In the genomic region with DNA sequence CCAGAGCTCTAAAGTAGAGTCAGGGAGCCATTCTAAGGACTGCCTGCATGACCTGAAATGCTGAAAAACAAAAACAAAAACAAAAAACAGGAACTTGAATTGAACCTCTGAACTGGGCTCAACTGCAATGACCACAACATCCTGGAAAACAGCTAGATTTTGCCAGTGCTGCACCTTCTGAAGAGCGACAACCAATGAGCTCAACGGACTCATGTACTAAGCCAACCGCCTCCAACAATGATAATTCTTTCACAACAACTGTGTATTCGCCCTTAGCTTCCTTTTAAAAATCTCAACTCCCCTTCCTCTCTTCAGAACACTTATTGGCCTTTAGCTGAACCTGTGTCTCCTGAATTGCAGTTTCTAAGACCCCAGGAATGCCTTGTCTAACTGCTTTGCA, we compare ENCODE assay signal across 15 cellular contexts.
DNase-seq lines count a peak whose midpoint lies in the region; ATAC-seq and TF ChIP-seq lines count a peak whose summit lies in the region.
"Had no signal": no experiment of that assay in that cellular context is flagged by ENCODE, and none has a peak within 500 bp of the region (broad histone marks: within the 10 kb centered on the region; RNA-seq: fewer than 3 reads in every experiment).

No MANE protein-coding gene starts in this region.

- H3K27ac Mint-ChIP-seq in T-cell: peak overlapping the region; percentile 29 to 62
- H3K27ac Mint-ChIP-seq in osteocyte (ENCODE audit: unreplicated experiment): no peak overlapping the region
- H3K27ac Mint-ChIP-seq: HFFc6 had no signal

- DNase-seq in T-cell (peak in 1 of 34 experiments; percentile 5), left lobe of liver (ENCODE audit: low spot score) (no peak), ecto neural progenitor cell (ENCODE audit: low spot score) (no peak), NCI-H345 treated with DMSO at 0.1 percent for 48 hours (lab: John Stamatoyannopoulos, UW; ENCODE audit: unreplicated experiment) (no peak), COR-L47 (lab: John Stamatoyannopoulos, UW) (no peak), osteocyte (ENCODE audit: extremely low spot score, unreplicated experiment) (no peak)
- DNase-seq: Calu3; HFFc6; NCI-H2081 treated with DMSO at 0.1 percent for 48 hours; NCI-H748 treated with DMSO at 0.1 percent for 48 hours; sigmoid colon; stimulated activated CD4-positive, alpha-beta T cell treated with anti-CD3 and anti-CD28 coated beads, Interleukin-1b, Interleukin-23, amount 100 ng/mL, for 48 hours had no signal

- TF ChIP-seq CTCF in osteocyte (IDR thresholded peaks at IDR 0.05): no peak

- no peaks in the 10 kb centered on the region for H3K27me3 ChIP-seq in BLaER1
- H3K27me3 ChIP-seq: sigmoid colon had no signal

- no peak overlapping the region for H3K9ac ChIP-seq in BLaER1

- H3K36me3 ChIP-seq in BLaER1: no peaks in the 10 kb centered on the region

- H3K36me3 Mint-ChIP-seq in T-cell (peaks cover 5% of the 10 kb centered on the region), osteocyte (ENCODE audit: unreplicated experiment) (peaks cover 12% of the 10 kb centered on the region)

- H3K4me3 ChIP-seq in BLaER1: no peak overlapping the region
- H3K4me3 ChIP-seq: GM12878, sigmoid colon had no signal

- H3K9me3 Mint-ChIP-seq in T-cell (no peaks in the 10 kb centered on the region), osteocyte (ENCODE audit: unreplicated experiment) (no peaks in the 10 kb centered on the region)
- H3K9me3 Mint-ChIP-seq: HFFc6 had no signal

- CTCF ChIA-PET in T-cell (lab: Charles Lee): no interaction called here

- POLR2A ChIA-PET in T-cell (lab: Charles Lee): no interaction called here

- H3K4me3 Mint-ChIP-seq in T-cell (peak overlapping the region in 2 of 3 donors; percentile 8 to 71), osteocyte (ENCODE audit: unreplicated experiment) (no peak overlapping the region)
- H3K4me3 Mint-ChIP-seq: HFFc6 had no signal

- H3K4me1 ChIP-seq in BLaER1: peaks cover 81% of the 10 kb centered on the region
- H3K4me1 ChIP-seq: sigmoid colon had no signal

- peak; percentile 57 for ATAC-seq in GM19324 (IDR thresholded peaks at IDR 0.05; ENCODE audit: low FRiP score, unreplicated experiment)
- peak in 3 of 4 experiments; percentile 17 to 37 (median 31) for ATAC-seq in T-cell (replicated peaks in 1 of 4)
- ATAC-seq in left lobe of liver: peak; percentile 40
- ATAC-seq: GM12878 had no signal

- H3K4me2 ChIP-seq in BLaER1: peak overlapping the region; percentile 60

- no peaks in the 10 kb centered on the region for H3K27me3 Mint-ChIP-seq in T-cell
- H3K27me3 Mint-ChIP-seq in osteocyte (ENCODE audit: unreplicated experiment): no peaks in the 10 kb centered on the region

- H3K9me3 ChIP-seq in BLaER1: no peaks in the 10 kb centered on the region
- H3K9me3 ChIP-seq: sigmoid colon had no signal

- H3K4me1 Mint-ChIP-seq in T-cell (peaks cover 20 to 44% (median 24%) of the 10 kb centered on the region in 3 donors), osteocyte (ENCODE audit: unreplicated experiment) (no peaks in the 10 kb centered on the region)

- H3K27ac ChIP-seq in BLaER1: peak overlapping the region; percentile 0; the same call in 1 of the 2 replicates
- H3K27ac ChIP-seq: sigmoid colon had no signal

- H4K20me1 ChIP-seq in BLaER1: no peaks in the 10 kb centered on the region
